In the genomic region with DNA sequence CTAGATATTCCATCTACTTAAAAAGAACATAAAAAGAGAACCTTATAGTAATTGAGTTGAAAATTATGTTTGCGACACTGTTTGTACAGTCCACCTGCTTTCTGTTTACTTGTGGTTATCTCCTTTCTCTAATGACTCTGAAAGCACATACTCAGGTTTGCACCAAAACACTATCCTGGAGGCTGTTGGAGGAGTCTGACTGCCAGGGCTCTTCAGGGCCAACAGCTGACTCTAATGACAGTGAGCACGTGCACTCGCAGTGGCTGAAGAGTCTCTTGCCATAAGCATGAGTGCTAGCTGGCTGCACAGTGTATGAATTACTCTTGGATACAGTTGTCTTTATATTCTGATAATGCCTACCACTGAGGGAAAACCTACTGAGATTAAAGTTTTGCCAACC, we compare ENCODE assay signal across 16 cellular contexts. TPM values are rescaled to one million over a fixed set of nuclear protein-coding genes. Genes with fewer than 3 reads are reported as not detected.
DNase-seq lines count a peak whose midpoint lies in the region; ATAC-seq and TF ChIP-seq lines count a peak whose summit lies in the region.
"Had no signal": no experiment of that assay in that cellular context is flagged by ENCODE, and none has a peak within 500 bp of the region (broad histone marks: within the 10 kb centered on the region; RNA-seq: fewer than 3 reads in every experiment).

No MANE protein-coding gene starts in this region.

- H3K9me3 ChIP-seq in DND-41 (ENCODE audit: insufficient read depth, low read length, severe bottlenecking) (no peaks in the 10 kb centered on the region), ascending aorta (no peaks in the 10 kb centered on the region), ovary (no peaks in the 10 kb centered on the region)

- no peak overlapping the region for H3K9ac ChIP-seq in DND-41 (ENCODE audit: low read depth, low read length)

- H3K4me3 Mint-ChIP-seq in osteocyte (ENCODE audit: unreplicated experiment) = no peak overlapping the region
- H3K4me3 Mint-ChIP-seq in stimulated activated naive CD8-positive, alpha-beta T cell treated with anti-CD3 and anti-CD28 coated beads, Interleukin-15, amount 100 ng/mL, for 72 hours = no peak overlapping the region
- H3K4me3 Mint-ChIP-seq: activated CD8-positive, alpha-beta memory T cell treated with anti-CD3 and anti-CD28 coated beads, Interleukin-2, amount 10 ng/mL, durations not matched to agents 7 days and 5 days; immature natural killer cell; neural crest cell; T-helper 2 cell treated with Interferon-gamma antibody and Interleukin-4, amounts not matched to agents 5 μg/mL and 100 μg/mL, for 36 hours had no signal

- ATAC-seq in DND-41 (ENCODE audit: insufficient read depth, low read depth) (peak; percentile 74), GM19324 (IDR thresholded peaks at IDR 0.05; ENCODE audit: low FRiP score, unreplicated experiment) (no peak)
- ATAC-seq in stimulated activated naive CD8-positive, alpha-beta T cell treated with anti-CD3 and anti-CD28 coated beads, Interleukin-15, amount 100 ng/mL, for 72 hours = no peak
- ATAC-seq: activated CD8-positive, alpha-beta memory T cell treated with anti-CD3 and anti-CD28 coated beads, Interleukin-2, amount 10 ng/mL, durations not matched to agents 7 days and 5 days had no signal

- no peak overlapping the region for H3K27ac ChIP-seq in DND-41 (ENCODE audit: low read length)
- H3K27ac ChIP-seq in ascending aorta = peak overlapping the region; percentile 85
- H3K27ac ChIP-seq in ovary = no peak overlapping the region
- H3K27ac ChIP-seq: brain microvascular endothelial cell had no signal

- peaks cover 7% of the 10 kb centered on the region; the same call in 1 of the 2 replicates for H3K4me1 ChIP-seq in DND-41 (ENCODE audit: insufficient read depth, low read length)
- peaks cover 2 to 81% of the 10 kb centered on the region in 2 donors for H3K4me1 ChIP-seq in ascending aorta
- H3K4me1 ChIP-seq in ovary (ENCODE audit: insufficient read depth) = peaks cover 6% of the 10 kb centered on the region

- no peaks in the 10 kb centered on the region for H3K36me3 ChIP-seq in DND-41 (ENCODE audit: insufficient read depth, low read length)
- H3K36me3 ChIP-seq in ascending aorta = no peaks in the 10 kb centered on the region
- no peaks in the 10 kb centered on the region for H3K36me3 ChIP-seq in ovary
- H3K36me3 ChIP-seq: brain microvascular endothelial cell had no signal

- H2AFZ ChIP-seq in DND-41 (ENCODE audit: low read depth, low read length) = no peak overlapping the region

- intact Hi-C loops in ascending aorta (cut with DNase I) = no loop called here
- intact Hi-C loops in ovary (cut with DNase I) = no loop called here

- WGBS in ovary, 3 donors = 30 to 40% (median 34%) methylated on average over 3 of the region's 3 CpGs

- no peak for TF ChIP-seq CTCF in DND-41 (IDR thresholded peaks at IDR 0.05; ENCODE audit: borderline replicate concordance, extremely low read depth, low read length, poor library complexity, severe bottlenecking)
- TF ChIP-seq CTCF in ascending aorta (IDR thresholded peaks at IDR 0.05) = no peak
- TF ChIP-seq CTCF in osteocyte (IDR thresholded peaks at IDR 0.05) = no peak
- no peak for TF ChIP-seq CTCF in ovary (IDR thresholded peaks at IDR 0.05)

- peak overlapping the region; percentile 36 for H3K27ac Mint-ChIP-seq in osteocyte (ENCODE audit: unreplicated experiment)
- no peak overlapping the region for H3K27ac Mint-ChIP-seq in stimulated activated naive CD8-positive, alpha-beta T cell treated with anti-CD3 and anti-CD28 coated beads, Interleukin-15, amount 100 ng/mL, for 72 hours
- H3K27ac Mint-ChIP-seq: activated CD8-positive, alpha-beta memory T cell treated with anti-CD3 and anti-CD28 coated beads, Interleukin-2, amount 10 ng/mL, durations not matched to agents 7 days and 5 days; T-helper 2 cell treated with Interferon-gamma antibody and Interleukin-4, amounts not matched to agents 5 μg/mL and 100 μg/mL, for 36 hours had no signal

- peaks cover 79% of the 10 kb centered on the region for H3K4me1 Mint-ChIP-seq in osteocyte (ENCODE audit: unreplicated experiment)
- peaks cover 18% of the 10 kb centered on the region for H3K4me1 Mint-ChIP-seq in stimulated activated naive CD8-positive, alpha-beta T cell treated with anti-CD3 and anti-CD28 coated beads, Interleukin-15, amount 100 ng/mL, for 72 hours

- H3K36me3 Mint-ChIP-seq in osteocyte (ENCODE audit: unreplicated experiment) = no peaks in the 10 kb centered on the region

- H3K79me2 ChIP-seq in DND-41 (ENCODE audit: insufficient read depth, low read length) = no peaks in the 10 kb centered on the region

- TF ChIP-seq EP300 in ovary (IDR thresholded peaks at IDR 0.05) = no peak

- no peak for TF ChIP-seq POLR2A in ovary (IDR thresholded peaks at IDR 0.05)

- H3K9me3 Mint-ChIP-seq in osteocyte (ENCODE audit: unreplicated experiment) = no peaks in the 10 kb centered on the region
- peaks cover 15 to 19% of the 10 kb centered on the region in 2 donors for H3K9me3 Mint-ChIP-seq in stimulated activated naive CD8-positive, alpha-beta T cell treated with anti-CD3 and anti-CD28 coated beads, Interleukin-15, amount 100 ng/mL, for 72 hours
- H3K9me3 Mint-ChIP-seq: neural crest cell had no signal

- no peak overlapping the region for H3K4me2 ChIP-seq in DND-41 (ENCODE audit: insufficient read depth, low read length)

- H3K4me3 ChIP-seq in DND-41 (ENCODE audit: low read depth in 1 of 2, low read length in 2 of 2) (no peak overlapping the region), ascending aorta (no peak overlapping the region), ovary (no peak overlapping the region)

- H3K27me3 Mint-ChIP-seq in osteocyte (ENCODE audit: unreplicated experiment) = no peaks in the 10 kb centered on the region
- H3K27me3 Mint-ChIP-seq in stimulated activated naive CD8-positive, alpha-beta T cell treated with anti-CD3 and anti-CD28 coated beads, Interleukin-15, amount 100 ng/mL, for 72 hours = no peaks in the 10 kb centered on the region
- H3K27me3 Mint-ChIP-seq: activated CD8-positive, alpha-beta memory T cell treated with anti-CD3 and anti-CD28 coated beads, Interleukin-2, amount 10 ng/mL, durations not matched to agents 7 days and 5 days had no signal

- DNase-seq in DND-41 (peak; percentile 8), NCI-H2081 (lab: John Stamatoyannopoulos, UW) (peak; percentile 64 to 90), ascending aorta (ENCODE audit: low spot score in 2 of 2) (no peak), osteocyte (ENCODE audit: extremely low spot score, unreplicated experiment) (no peak), SKM-1 treated with dmso at 0.1 percent for 144 hours (lab: John Stamatoyannopoulos, UW; ENCODE audit: unreplicated experiment) (no peak), ovary (no peak)
- DNase-seq in stimulated activated naive CD8-positive, alpha-beta T cell treated with anti-CD3 and anti-CD28 coated beads, Interleukin-15, amount 100 ng/mL, for 72 hours = no peak
- DNase-seq: activated CD8-positive, alpha-beta memory T cell treated with anti-CD3 and anti-CD28 coated beads, Interleukin-2, amount 10 ng/mL, durations not matched to agents 7 days and 5 days; brain microvascular endothelial cell; erythroblast; immature natural killer cell; NK-92 treated with Interleukin-12 subunit alpha and Interleukin-12 subunit beta, amount 100 ng/mL, for 24 hours; stimulated activated CD4-positive, alpha-beta T cell treated with anti-CD3 and anti-CD28 coated beads, Interleukin-2, amount 100 ng/mL, for 48 hours had no signal

- no peaks in the 10 kb centered on the region for H3K27me3 ChIP-seq in DND-41 (ENCODE audit: insufficient read depth, low read length, poor library complexity)
- H3K27me3 ChIP-seq in ascending aorta = no peaks in the 10 kb centered on the region
- H3K27me3 ChIP-seq in ovary = no peaks in the 10 kb centered on the region
- H3K27me3 ChIP-seq: brain microvascular endothelial cell had no signal

- H4K20me1 ChIP-seq in DND-41 (ENCODE audit: insufficient read depth, low read length) = no peaks in the 10 kb centered on the region

RNA-seq across cellular contexts. Expression of gene GLS, which starts 16.7 kb away (rescaled TPM):
- total RNA-seq in ascending aorta (132 TPM), osteocyte (167 and 178 TPM in 2 replicates), ovary (100 to 1,000 TPM in 1 of 7 donors, 10 to 100 TPM in 6; 71.2 to 141 (median 77.1) TPM)
- polyA plus RNA-seq in ovary = 10 to 100 TPM; 20.2 to 56.1 TPM

Comparison
In these comparisons a context has a peak if more than half of its experiments do, and no peak if none do; other contexts are left out.
1. DNase-seq: peak in DND-41 (single experiment) and NCI-H2081 (2 of 2); none in ascending aorta (0 of 2), osteocyte (single experiment), SKM-1 treated with dmso at 0.1 percent for 144 hours (single experiment), stimulated activated naive CD8-positive, alpha-beta T cell treated with anti-CD3 and anti-CD28 coated beads, Interleukin-15, amount 100 ng/mL, for 72 hours (0 of 2) and ovary (0 of 5).
2. H3K27ac ChIP-seq: peak in ascending aorta (2 of 2); none in DND-41 (single experiment) and ovary (0 of 2).